ENCODE assay signal across 9 cellular contexts in genomic region chr16:56013962-56014552, GRCh38.
A peak's percentile ranks its signal among the peaks of the same experiment; 100 is the strongest.
DNase-seq lines count a peak whose midpoint lies in the region; ATAC-seq and TF ChIP-seq lines count a peak whose summit lies in the region.
"Had no signal": no experiment of that assay in that cellular context is flagged by ENCODE, and none has a peak within 500 bp of the region (broad histone marks: within the 10 kb centered on the region; RNA-seq: fewer than 3 reads in every experiment).

No MANE protein-coding gene starts in this region.

- H3K27ac ChIP-seq in testis: no peak overlapping the region

- no peak overlapping the region for H3K4me3 ChIP-seq in MG63
- H3K4me3 ChIP-seq in testis: no peak overlapping the region

- intact Hi-C loops in testis (cut with DNase I; ENCODE audit: low total_unique reads): no loop called here

- TF ChIP-seq CTCF in testis (IDR thresholded peaks at IDR 0.05): no peak

- H3K9me3 ChIP-seq in MG63: no peaks in the 10 kb centered on the region
- no peaks in the 10 kb centered on the region for H3K9me3 ChIP-seq in testis

- ATAC-seq in GM21619 (IDR thresholded peaks at IDR 0.05; ENCODE audit: unreplicated experiment): no peak
- ATAC-seq: left colon had no signal

- no peak for TF ChIP-seq POLR2A in testis (IDR thresholded peaks at IDR 0.05)

- no peaks in the 10 kb centered on the region for H3K4me1 ChIP-seq in testis

- peak; percentile 25 for DNase-seq in AG20443 (ENCODE audit: low spot score)
- DNase-seq in MG63: peak; percentile 67
- DNase-seq in activated T-cell treated with anti-CD3 and anti-CD28 coated beads, Interleukin-2, amount 50 U/mL, for 1 hour: peak; percentile 22
- peak; percentile 83 for DNase-seq in iPS-NIHi11 (ENCODE audit: low spot score)
- DNase-seq in testis: peak; percentile 68
- no peak for DNase-seq in cerebellar nuclear complex (lab: John Stamatoyannopoulos, UW)
- no peak for DNase-seq in NCI-H526 (lab: John Stamatoyannopoulos, UW)

- peaks cover 24% of the 10 kb centered on the region for H3K27me3 ChIP-seq in MG63
- no peaks in the 10 kb centered on the region for H3K27me3 ChIP-seq in testis

- 26 to 30% methylated on average over 6 of the region's 6 CpGs for WGBS in testis, 2 donors

- H3K36me3 ChIP-seq in MG63 (no peaks in the 10 kb centered on the region), testis (ENCODE audit: low read depth, missing control alignments) (no peaks in the 10 kb centered on the region)

Comparison
In these comparisons a context has a peak if more than half of its experiments do, and no peak if none do; other contexts are left out.
1. DNase-seq: peak in AG20443 (single experiment), MG63 (single experiment), activated T-cell treated with anti-CD3 and anti-CD28 coated beads, Interleukin-2, amount 50 U/mL, for 1 hour (single experiment), iPS-NIHi11 (single experiment) and testis (single experiment); none in cerebellar nuclear complex (0 of 2) and NCI-H526 (0 of 2).